ENCODE assay signal across 2 cellular contexts in genomic region chr13:40788540-40789274, GRCh38.
TF ChIP-seq lines count a peak whose summit lies in the region.

No MANE protein-coding gene starts in this region.

TF ChIP-seq in GM12878, 131 proteins besides CTCF, POLR2A, EP300 and RAD21:
- peak; percentile 85; the same call in 1 of the 2 replicates for TF ChIP-seq MLLT1 (IDR thresholded peaks at IDR 0.05)
- TF ChIP-seq ZBTB40 (IDR thresholded peaks at IDR 0.05; ENCODE audit: borderline replicate concordance): peak; percentile 53; the same call in 1 of the 2 replicates

TF ChIP-seq in liver, 16 proteins besides CTCF, POLR2A, EP300 and RAD21:
- peak; percentile 37 to 44 for TF ChIP-seq RXRA (IDR thresholded peaks at IDR 0.05)
- peak; percentile 47 for TF ChIP-seq SP1 (IDR thresholded peaks at IDR 0.05)
- peak; percentile 39 to 69 for TF ChIP-seq HNF4A (conservative IDR thresholded peaks at IDR 0.05)
- peak; percentile 69 for TF ChIP-seq ATF3 (IDR thresholded peaks at IDR 0.05)
